ENCODE assay signal across 2 cellular contexts in genomic region chr6:142947702-142948480, GRCh38.
TF ChIP-seq lines count a peak whose summit lies in the region.

No MANE protein-coding gene starts in this region.

TF ChIP-seq in SK-N-SH, 30 proteins besides CTCF, POLR2A, EP300 and RAD21 (continued from another document):
- TF ChIP-seq ZBTB33 (IDR thresholded peaks at IDR 0.05; ENCODE audit: borderline replicate concordance, low read depth) (no peak), POLR2AphosphoS5 (IDR thresholded peaks at IDR 0.05; ENCODE audit: low read depth, low read length) (no peak), NRF1 (IDR thresholded peaks at IDR 0.05; ENCODE audit: low read depth, low read length) (no peak), SMC3 (IDR thresholded peaks at IDR 0.05; ENCODE audit: low read depth, low read length) (no peak), FOXM1 (IDR thresholded peaks at IDR 0.05; ENCODE audit: low read depth) (no peak), JUND (IDR thresholded peaks at IDR 0.05) (no peak)

TF ChIP-seq in SK-N-SH treated with all-trans-retinoic acid at 6 μM for 48 hours, 23 proteins besides CTCF, POLR2A, EP300 and RAD21 (continued from another document):
- TF ChIP-seq CSDC2 (CRISPR knock-in tag; IDR thresholded peaks at IDR 0.05), result no peak
- no peak for TF ChIP-seq CSRNP3 (CRISPR knock-in tag; IDR thresholded peaks at IDR 0.05)
- TF ChIP-seq PPARA (CRISPR knock-in tag; IDR thresholded peaks at IDR 0.05; ENCODE audit: borderline replicate concordance), result no peak
- TF ChIP-seq GLIS3 (CRISPR knock-in tag; IDR thresholded peaks at IDR 0.05), result no peak
